In genomic region chr12:92032965-92033364, GRCh38 we compare ENCODE assay signal across 1 cellular context.
TF ChIP-seq lines count a peak whose summit lies in the region.

No MANE protein-coding gene starts in this region.

TF ChIP-seq in IMR-90, 13 proteins besides CTCF, POLR2A, EP300 and RAD21 (continued from another document):
- no peak for TF ChIP-seq RFX5 (IDR thresholded peaks at IDR 0.05; ENCODE audit: low read depth, low read length)
- TF ChIP-seq SMC3 (IDR thresholded peaks at IDR 0.05; ENCODE audit: low read depth, low read length), result no peak
- no peak for TF ChIP-seq MXI1 (IDR thresholded peaks at IDR 0.05; ENCODE audit: borderline replicate concordance, low read depth, low read length)
- no peak for TF ChIP-seq BHLHE40 (IDR thresholded peaks at IDR 0.05; ENCODE audit: low read depth, low read length)
- TF ChIP-seq NFE2L2 (IDR thresholded peaks at IDR 0.05; ENCODE audit: low read depth, low read length), result no peak
- no peak for TF ChIP-seq ELK1 (IDR thresholded peaks at IDR 0.05; ENCODE audit: borderline replicate concordance, low read depth, low read length)
- TF ChIP-seq MAFK (IDR thresholded peaks at IDR 0.05; ENCODE audit: low read depth, low read length), result no peak
